ENCODE assay signal across 10 cellular contexts in the genomic region with DNA sequence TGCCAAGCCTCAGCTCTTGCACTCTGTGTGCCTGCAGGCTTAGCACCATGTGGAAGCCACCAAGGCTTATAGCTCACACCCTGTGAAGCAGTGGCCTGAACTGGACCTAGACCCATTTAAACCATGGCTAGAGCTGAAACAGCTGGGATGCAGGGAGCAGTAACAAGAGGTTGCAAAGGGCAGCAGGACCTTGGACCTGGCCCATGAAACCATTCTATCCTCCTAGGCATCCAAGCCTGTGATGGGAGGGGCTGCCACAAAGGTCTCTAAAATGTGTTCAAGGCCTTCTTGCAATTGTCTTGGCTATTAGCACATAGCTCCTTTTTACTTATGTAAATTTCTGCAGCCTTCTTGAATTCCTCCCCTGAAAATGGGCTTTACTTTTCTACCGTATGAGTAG. TPM values are rescaled to one million over a fixed set of nuclear protein-coding genes. Genes with fewer than 3 reads are reported as not detected.
"Had no signal": no experiment of that assay in that cellular context is flagged by ENCODE, and none has a peak within 500 bp of the region (broad histone marks: within the 10 kb centered on the region; RNA-seq: fewer than 3 reads in every experiment).

No MANE protein-coding gene starts in this region.

- H3K27me3 Mint-ChIP-seq: IgD-negative memory B cell had no signal

- H3K36me3 ChIP-seq: HAP-1 had no signal

- H3K4me3 ChIP-seq: HAP-1 had no signal

- H3K4me1 Mint-ChIP-seq: IgD-negative memory B cell had no signal

- H3K4me3 Mint-ChIP-seq: IgD-negative memory B cell had no signal

- H3K27ac ChIP-seq: HL-60 had no signal

- DNase-seq: GOT3, H7, KG1 had no signal

- H3K9me3 ChIP-seq: HAP-1 had no signal

- H3K4me1 ChIP-seq: HAP-1 had no signal

- FAIRE-seq: HepG2 had no signal

- ATAC-seq: HCT116, HepG2 had no signal

- H3K27ac Mint-ChIP-seq: IgD-negative memory B cell had no signal

RNA-seq across cellular contexts. Expression of a gene that starts 57.9 kb away (rescaled TPM):
- total RNA-seq: H4, H7, HepG2, HT1080 had no signal
- polyA plus RNA-seq: HepG2, IgD-negative memory B cell had no signal
